7 cellular contexts compared by ENCODE assay signal in the genomic region with DNA sequence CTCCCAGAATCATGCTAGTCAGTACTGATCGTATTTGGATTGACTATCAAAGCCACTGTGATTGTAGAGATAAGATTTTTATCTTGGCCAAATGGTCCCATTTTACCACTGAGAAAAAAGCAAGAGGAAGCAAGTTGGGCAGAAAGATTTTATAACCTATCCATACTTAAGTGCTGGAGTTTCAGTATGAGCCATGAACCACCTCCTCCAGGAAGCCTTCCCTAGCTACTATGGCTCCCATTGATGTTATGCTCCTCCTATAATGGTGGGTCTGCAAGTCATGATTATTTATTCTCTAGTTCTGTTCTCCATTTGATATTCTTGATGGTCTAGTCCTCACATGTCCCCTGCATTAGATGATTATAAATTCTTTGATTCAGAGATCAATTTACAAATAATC. TPM values are rescaled to one million over a fixed set of nuclear protein-coding genes. Genes with fewer than 3 reads are reported as not detected.
"Had no signal": no experiment of that assay in that cellular context is flagged by ENCODE, and none has a peak within 500 bp of the region (broad histone marks: within the 10 kb centered on the region; RNA-seq: fewer than 3 reads in every experiment).

No MANE protein-coding gene starts in this region.

- FAIRE-seq: HepG2, HTR-8/SVneo had no signal

- H3K9ac ChIP-seq: KMS-11 had no signal

- H3K4me2 ChIP-seq: KMS-11 had no signal

- DNase-seq: IMR-90, KBM-7, KG1 had no signal

- ATAC-seq: HepG2 had no signal

- H3K27ac ChIP-seq: HL-60, KMS-11 had no signal

RNA-seq across cellular contexts. Expression of a gene that starts 6.6 kb away (rescaled TPM):
- total RNA-seq: HepG2, IMR-90 had no signal
- polyA plus RNA-seq: HepG2, IMR-90 had no signal
